ENCODE assay signal across 5 cellular contexts in the genomic region with DNA sequence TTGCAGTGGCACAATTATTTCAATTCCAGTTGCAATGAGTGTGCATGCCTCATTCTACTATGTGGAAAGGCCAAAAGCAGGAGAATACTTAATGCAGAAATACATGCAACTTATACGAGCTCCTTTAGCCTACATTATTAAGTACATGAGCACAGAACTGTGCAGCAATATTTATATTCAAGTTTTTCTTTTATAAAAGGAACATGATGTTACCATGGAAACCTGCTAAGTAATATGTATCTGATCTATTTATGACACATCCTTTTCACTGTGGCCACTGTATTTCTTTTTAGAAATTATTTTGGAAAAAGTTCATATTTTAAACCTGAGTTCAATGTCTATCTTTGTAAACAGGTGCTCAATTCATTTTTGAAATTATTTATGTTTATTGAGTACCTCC.
"Had no signal": no experiment of that assay in that cellular context is flagged by ENCODE, and none has a peak within 500 bp of the region (broad histone marks: within the 10 kb centered on the region; RNA-seq: fewer than 3 reads in every experiment).

No MANE protein-coding gene starts in this region.

- H3K9me3 Mint-ChIP-seq: GM23338 had no signal

- H3K4me3 Mint-ChIP-seq: GM23338, H9 had no signal

- H2AFZ ChIP-seq: GM23338 had no signal

- H3K4me2 ChIP-seq: GM23338 had no signal

- ATAC-seq: GM23338 had no signal

- H3K27ac Mint-ChIP-seq: GM23338 had no signal

- H3K4me3 ChIP-seq: GM23338 had no signal

- DNase-seq: H9, HCEC 1CT, IMR-90, KBM-7 had no signal
